In genomic region chr16:55376567-55377167, GRCh38 we compare ENCODE assay signal across 42 cellular contexts. TPM values are rescaled to one million over a fixed set of nuclear protein-coding genes. Genes with fewer than 3 reads are reported as not detected.
"Had no signal": no experiment of that assay in that cellular context is flagged by ENCODE, and none has a peak within 500 bp of the region (broad histone marks: within the 10 kb centered on the region; RNA-seq: fewer than 3 reads in every experiment).

No MANE protein-coding gene starts in this region.

- H3K27ac Mint-ChIP-seq: activated CD4-positive, alpha-beta memory T cell treated with anti-CD3 and anti-CD28 coated beads, Interleukin-2, amount 10 ng/mL, durations not matched to agents 7 days and 5 days; activated CD4-positive, alpha-beta T cell treated with anti-CD3 and anti-CD28 coated beads for 36 hours; activated CD4-positive, alpha-beta T cell treated with anti-CD3 and anti-CD28 coated beads, Interleukin-2, amount 10 ng/mL, durations not matched to agents 7 days and 5 days; activated CD8-positive, alpha-beta memory T cell treated with anti-CD3 and anti-CD28 coated beads, Interleukin-2, amount 10 ng/mL, durations not matched to agents 7 days and 5 days; activated CD8-positive, alpha-beta T cell treated with anti-CD3 and anti-CD28 coated beads, Interleukin-2, amount 10 ng/mL, durations not matched to agents 7 days and 5 days; activated naive CD4-positive, alpha-beta T cell treated with anti-CD3 and anti-CD28 coated beads for 36 hours; activated naive CD4-positive, alpha-beta T cell treated with anti-CD3 and anti-CD28 coated beads, Interleukin-2, amount 50 U/mL, for 72 hours; activated naive CD8-positive, alpha-beta T cell treated with anti-CD3 and anti-CD28 coated beads for 36 hours; activated T-cell treated with anti-CD3 and anti-CD28 coated beads, Interleukin-2, amount 50 U/mL, for 72 hours; activated T-helper 1 cell treated with anti-CD3 and anti-CD28 coated beads, Interleukin-12 subunit alpha, Interleukin-12 subunit beta, Interleukin-2, Interleukin-4 antibody, amounts not matched to agents 30 ng/mL and 10 ng/mL and 1 ng/mL, durations not matched to agents 14 hours and 24 hours and 36 hours; activated T-helper 17 cell treated with anti-CD3 and anti-CD28 coated beads, Interleukin-2, amount 50 U/mL, for 72 hours; T-helper 1 cell treated with Interleukin-12 subunit alpha and Interleukin-12 subunit beta and Interleukin-4 antibody, amounts not matched to agents 30 μg/mL and 1 μg/mL, for 36 hours; T-helper 2 cell treated with Interferon-gamma antibody and Interleukin-4, amounts not matched to agents 5 μg/mL and 100 μg/mL, for 36 hours; WTC11 had no signal

- H3K4me3 ChIP-seq: adrenal gland, body of pancreas, breast epithelium, cardiac muscle cell had no signal

- H3K4me3 Mint-ChIP-seq: activated CD4-positive, alpha-beta memory T cell treated with anti-CD3 and anti-CD28 coated beads, Interleukin-2, amount 10 ng/mL, durations not matched to agents 7 days and 5 days; activated CD4-positive, alpha-beta T cell treated with anti-CD3 and anti-CD28 coated beads for 36 hours; activated CD4-positive, alpha-beta T cell treated with anti-CD3 and anti-CD28 coated beads, Interleukin-2, amount 10 ng/mL, durations not matched to agents 7 days and 5 days; activated CD8-positive, alpha-beta memory T cell treated with anti-CD3 and anti-CD28 coated beads, Interleukin-2, amount 10 ng/mL, durations not matched to agents 7 days and 5 days; activated CD8-positive, alpha-beta T cell treated with anti-CD3 and anti-CD28 coated beads, Interleukin-2, amount 10 ng/mL, durations not matched to agents 7 days and 5 days; activated naive CD4-positive, alpha-beta T cell treated with anti-CD3 and anti-CD28 coated beads for 36 hours; activated naive CD8-positive, alpha-beta T cell treated with anti-CD3 and anti-CD28 coated beads for 36 hours; activated T-cell treated with anti-CD3 and anti-CD28 coated beads, Interleukin-2, amount 50 U/mL, for 4 hours; activated T-cell treated with anti-CD3 and anti-CD28 coated beads, Interleukin-2, amount 50 U/mL, for 72 hours; activated T-helper 1 cell treated with anti-CD3 and anti-CD28 coated beads, Interleukin-12 subunit alpha, Interleukin-12 subunit beta, Interleukin-2, Interleukin-4 antibody, amounts not matched to agents 30 ng/mL and 10 ng/mL and 1 ng/mL, durations not matched to agents 14 hours and 24 hours and 36 hours; activated T-helper 17 cell treated with anti-CD3 and anti-CD28 coated beads, Interleukin-2, amount 50 U/mL, for 72 hours; central memory CD8-positive, alpha-beta T cell; T-helper 1 cell treated with Interleukin-12 subunit alpha and Interleukin-12 subunit beta and Interleukin-4 antibody, amounts not matched to agents 30 μg/mL and 1 μg/mL, for 36 hours; T-helper 2 cell treated with Interferon-gamma antibody and Interleukin-4, amounts not matched to agents 5 μg/mL and 100 μg/mL, for 36 hours; WTC11 had no signal

- H3K27ac ChIP-seq: adrenal gland, body of pancreas, brain microvascular endothelial cell, breast epithelium, cardiac muscle cell, WERI-Rb-1 had no signal

- FAIRE-seq: astrocyte had no signal

- H3K4me1 Mint-ChIP-seq: activated CD4-positive, alpha-beta memory T cell treated with anti-CD3 and anti-CD28 coated beads, Interleukin-2, amount 10 ng/mL, durations not matched to agents 7 days and 5 days; activated CD4-positive, alpha-beta T cell treated with anti-CD3 and anti-CD28 coated beads for 36 hours; activated CD4-positive, alpha-beta T cell treated with anti-CD3 and anti-CD28 coated beads, Interleukin-2, amount 10 ng/mL, durations not matched to agents 7 days and 5 days; activated CD8-positive, alpha-beta memory T cell treated with anti-CD3 and anti-CD28 coated beads, Interleukin-2, amount 10 ng/mL, durations not matched to agents 7 days and 5 days; activated naive CD8-positive, alpha-beta T cell treated with anti-CD3 and anti-CD28 coated beads for 36 hours; activated T-helper 17 cell treated with anti-CD3 and anti-CD28 coated beads, Interleukin-2, amount 50 U/mL, for 72 hours; central memory CD8-positive, alpha-beta T cell had no signal

- H3K36me3 Mint-ChIP-seq: activated CD8-positive, alpha-beta memory T cell treated with anti-CD3 and anti-CD28 coated beads, Interleukin-2, amount 10 ng/mL, durations not matched to agents 7 days and 5 days; activated naive CD8-positive, alpha-beta T cell treated with anti-CD3 and anti-CD28 coated beads for 36 hours; WTC11 had no signal

- ATAC-seq: activated CD4-positive, alpha-beta T cell treated with anti-CD3 and anti-CD28 coated beads for 36 hours; activated CD4-positive, CD25-positive, alpha-beta regulatory T cell treated with anti-CD3 and anti-CD28 coated beads, Interleukin-2, amount 50 U/mL, for 24 hours; activated CD8-positive, alpha-beta memory T cell treated with anti-CD3 and anti-CD28 coated beads, Interleukin-2, amount 10 ng/mL, durations not matched to agents 7 days and 5 days; activated CD8-positive, alpha-beta T cell treated with anti-CD3 and anti-CD28 coated beads, Interleukin-2, amount 10 ng/mL, durations not matched to agents 7 days and 5 days; activated naive CD4-positive, alpha-beta T cell treated with anti-CD3 and anti-CD28 coated beads, Interleukin-2, amount 50 U/mL, for 72 hours; activated T-cell treated with anti-CD3 and anti-CD28 coated beads, Interleukin-2, amount 50 U/mL, for 4 hours; activated T-cell treated with anti-CD3 and anti-CD28 coated beads, Interleukin-2, amount 50 U/mL, for 72 hours; activated T-helper 17 cell treated with anti-CD3 and anti-CD28 coated beads, Interleukin-2, amount 50 U/mL, for 72 hours; body of pancreas; WTC11 had no signal

- H3K4me1 ChIP-seq: adrenal gland, body of pancreas, breast epithelium had no signal

- DNase-seq: activated CD4-positive, alpha-beta memory T cell treated with anti-CD3 and anti-CD28 coated beads, Interleukin-2, amount 10 ng/mL, durations not matched to agents 7 days and 5 days; activated CD4-positive, alpha-beta T cell treated with anti-CD3 and anti-CD28 coated beads for 1 hour; activated CD4-positive, alpha-beta T cell treated with anti-CD3 and anti-CD28 coated beads for 36 hours; activated CD4-positive, alpha-beta T cell treated with anti-CD3 and anti-CD28 coated beads for 48 hours; activated CD4-positive, alpha-beta T cell treated with anti-CD3 and anti-CD28 coated beads, Interleukin-2, amount 10 ng/mL, durations not matched to agents 7 days and 5 days; activated CD4-positive, alpha-beta T cell treated with anti-CD3 and anti-CD28 coated beads, Interleukin-2, amount 50 U/mL, for 48 hours; activated CD4-positive, CD25-positive, alpha-beta regulatory T cell; activated CD8-positive, alpha-beta memory T cell treated with anti-CD3 and anti-CD28 coated beads for 24 hours; activated CD8-positive, alpha-beta memory T cell treated with anti-CD3 and anti-CD28 coated beads, Interleukin-2, amount 10 ng/mL, durations not matched to agents 7 days and 5 days; activated CD8-positive, alpha-beta memory T cell treated with anti-CD3 and anti-CD28 coated beads, Interleukin-2, amount 50 U/mL, for 48 hours; activated CD8-positive, alpha-beta T cell treated with anti-CD3 and anti-CD28 coated beads, Interleukin-2, amount 10 ng/mL, durations not matched to agents 7 days and 5 days; activated effector memory CD4-positive, alpha-beta T cell treated with anti-CD3 and anti-CD28 coated beads, Interleukin-2, amount 50 U/mL, for 16 hours; activated gamma-delta T cell treated with Interleukin-2 at 50 U/mL for 16 hours; activated naive CD4-positive, alpha-beta T cell; activated naive CD4-positive, alpha-beta T cell treated with anti-CD3 and anti-CD28 coated beads for 36 hours; activated naive CD4-positive, alpha-beta T cell treated with anti-CD3 and anti-CD28 coated beads, Interleukin-2, amount 50 U/mL, for 16 hours; activated naive CD8-positive, alpha-beta T cell treated with anti-CD3 and anti-CD28 coated beads for 36 hours; activated T-cell treated with anti-CD3 and anti-CD28 coated beads, Interleukin-2, amount 50 U/mL, for 4 hours; activated T-cell treated with anti-CD3 and anti-CD28 coated beads, Interleukin-2, amount 50 U/mL, for 72 hours; adrenal gland; amniotic stem cell; aorta; body of pancreas; brain microvascular endothelial cell; caudate nucleus; cerebellar nuclear complex; SW 1271; T-helper 1 cell; T-helper 2 cell; T-helper 9 cell; WERI-Rb-1 had no signal

- H3K9me3 Mint-ChIP-seq: activated CD4-positive, alpha-beta memory T cell treated with anti-CD3 and anti-CD28 coated beads, Interleukin-2, amount 10 ng/mL, durations not matched to agents 7 days and 5 days; activated CD4-positive, alpha-beta T cell treated with anti-CD3 and anti-CD28 coated beads, Interleukin-2, amount 10 ng/mL, durations not matched to agents 7 days and 5 days; activated naive CD4-positive, alpha-beta T cell treated with anti-CD3 and anti-CD28 coated beads for 36 hours; activated naive CD4-positive, alpha-beta T cell treated with anti-CD3 and anti-CD28 coated beads, Interleukin-2, amount 50 U/mL, for 72 hours; activated naive CD8-positive, alpha-beta T cell treated with anti-CD3 and anti-CD28 coated beads for 36 hours; activated T-cell treated with anti-CD3 and anti-CD28 coated beads, Interleukin-2, amount 50 U/mL, for 4 hours; activated T-cell treated with anti-CD3 and anti-CD28 coated beads, Interleukin-2, amount 50 U/mL, for 72 hours; activated T-helper 1 cell treated with anti-CD3 and anti-CD28 coated beads, Interleukin-12 subunit alpha, Interleukin-12 subunit beta, Interleukin-2, Interleukin-4 antibody, amounts not matched to agents 30 ng/mL and 10 ng/mL and 1 ng/mL, durations not matched to agents 14 hours and 24 hours and 36 hours; activated T-helper 17 cell treated with anti-CD3 and anti-CD28 coated beads, Interleukin-2, amount 50 U/mL, for 72 hours; central memory CD8-positive, alpha-beta T cell; T-helper 1 cell treated with Interleukin-12 subunit alpha and Interleukin-12 subunit beta and Interleukin-4 antibody, amounts not matched to agents 30 μg/mL and 1 μg/mL, for 36 hours; T-helper 2 cell treated with Interferon-gamma antibody and Interleukin-4, amounts not matched to agents 5 μg/mL and 100 μg/mL, for 36 hours; WTC11 had no signal

- H3K9me3 ChIP-seq: adrenal gland, body of pancreas, breast epithelium had no signal

- H3K36me3 ChIP-seq: adrenal gland, brain microvascular endothelial cell, breast epithelium, cardiac muscle cell, WERI-Rb-1 had no signal

- H3K27me3 ChIP-seq: body of pancreas, brain microvascular endothelial cell, breast epithelium had no signal

RNA-seq across cellular contexts. Expression of gene IRX6, which starts 52.7 kb away (rescaled TPM):
- total RNA-seq: activated CD4-positive, alpha-beta memory T cell treated with anti-CD3 and anti-CD28 coated beads, Interleukin-2, amount 10 ng/mL, durations not matched to agents 7 days and 5 days; activated CD4-positive, alpha-beta T cell treated with anti-CD3 and anti-CD28 coated beads for 36 hours; activated CD4-positive, alpha-beta T cell treated with anti-CD3 and anti-CD28 coated beads, Interleukin-2, amount 10 ng/mL, durations not matched to agents 7 days and 5 days; activated CD8-positive, alpha-beta memory T cell treated with anti-CD3 and anti-CD28 coated beads, Interleukin-2, amount 10 ng/mL, durations not matched to agents 7 days and 5 days; activated CD8-positive, alpha-beta T cell treated with anti-CD3 and anti-CD28 coated beads, Interleukin-2, amount 10 ng/mL, durations not matched to agents 7 days and 5 days; activated naive CD4-positive, alpha-beta T cell treated with anti-CD3 and anti-CD28 coated beads for 36 hours; activated naive CD4-positive, alpha-beta T cell treated with anti-CD3 and anti-CD28 coated beads, Interleukin-2, amount 50 U/mL, for 72 hours; activated naive CD8-positive, alpha-beta T cell treated with anti-CD3 and anti-CD28 coated beads for 36 hours; activated T-cell treated with anti-CD3 and anti-CD28 coated beads, Interleukin-2, amount 50 U/mL, for 4 hours; activated T-cell treated with anti-CD3 and anti-CD28 coated beads, Interleukin-2, amount 50 U/mL, for 72 hours; activated T-helper 1 cell treated with anti-CD3 and anti-CD28 coated beads, Interleukin-12 subunit alpha, Interleukin-12 subunit beta, Interleukin-2, Interleukin-4 antibody, amounts not matched to agents 30 ng/mL and 10 ng/mL and 1 ng/mL, durations not matched to agents 14 hours and 24 hours and 36 hours; activated T-helper 17 cell treated with anti-CD3 and anti-CD28 coated beads, Interleukin-2, amount 50 U/mL, for 72 hours; astrocyte had no signal
- polyA plus RNA-seq: aorta had no signal
